In the genomic region with DNA sequence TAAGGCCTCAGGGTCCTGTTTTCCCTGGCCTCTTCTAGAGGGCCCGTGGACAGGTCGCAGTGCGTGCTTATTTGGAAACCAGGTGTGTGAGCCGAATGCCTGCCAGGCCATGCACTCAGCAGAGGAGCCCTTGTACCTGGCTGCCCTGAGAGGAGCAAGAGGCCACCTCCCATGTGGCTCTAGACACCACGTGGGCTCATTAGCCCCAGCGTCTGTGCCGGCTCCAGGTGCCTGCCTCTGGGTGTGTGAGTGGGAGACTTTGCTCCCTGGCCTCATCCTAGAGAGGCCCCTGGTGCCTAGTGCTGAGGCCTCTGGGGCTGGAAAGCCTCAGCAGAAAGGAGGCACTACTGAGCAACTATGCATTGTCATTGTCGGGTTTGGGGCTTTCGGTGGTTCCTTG, we compare ENCODE assay signal across 13 cellular contexts. TPM values are rescaled to one million over a fixed set of nuclear protein-coding genes. Genes with fewer than 3 reads are reported as not detected.
DNase-seq lines count a peak whose midpoint lies in the region; ATAC-seq, FAIRE-seq and TF ChIP-seq lines count a peak whose summit lies in the region.
"Had no signal": no experiment of that assay in that cellular context is flagged by ENCODE, and none has a peak within 500 bp of the region (broad histone marks: within the 10 kb centered on the region; RNA-seq: fewer than 3 reads in every experiment).

No MANE protein-coding gene starts in this region.

- H3K27me3 Mint-ChIP-seq in H9 (ENCODE audit: low read depth): no peaks in the 10 kb centered on the region
- no peaks in the 10 kb centered on the region for H3K27me3 Mint-ChIP-seq in activated naive CD8-positive, alpha-beta T cell
- H3K27me3 Mint-ChIP-seq: B cell had no signal

- H3K4me2 ChIP-seq in H9 (ENCODE audit: insufficient read depth, insufficient read length, low read length): no peak overlapping the region

- H2AK5ac ChIP-seq in H9 (ENCODE audit: insufficient read length, low read length): no peak overlapping the region

- H3K27me3 ChIP-seq in H9 (ENCODE audit: insufficient read depth, low read length) (no peaks in the 10 kb centered on the region), small intestine (ENCODE audit: control insufficient read depth in 2 of 2, insufficient read depth in 2 of 2, low read length in 2 of 2) (no peaks in the 10 kb centered on the region), brain microvascular endothelial cell (replicated peaks) (no peaks in the 10 kb centered on the region)
- H3K27me3 ChIP-seq: ascending aorta, gastroesophageal sphincter, tibial artery had no signal

- H3K23me2 ChIP-seq in H9 (ENCODE audit: insufficient read length, low read depth, low read length, poor library complexity, severe bottlenecking): no peaks in the 10 kb centered on the region

- no peak overlapping the region for H4K8ac ChIP-seq in H9 (replicated peaks; ENCODE audit: insufficient read length, low read depth, low read length)

- H3K4me3 ChIP-seq in small intestine (ENCODE audit: low read depth in 1 of 2, low read length in 2 of 2): no peak overlapping the region
- no peak overlapping the region for H3K4me3 ChIP-seq in brain microvascular endothelial cell (ENCODE audit: low read depth, low read length)
- H3K4me3 ChIP-seq: ascending aorta, gastroesophageal sphincter, tibial artery had no signal

- DNase-seq in H9 (no peak), left lobe of liver (ENCODE audit: low spot score) (peak; percentile 78), small intestine (peak; percentile 97), brain microvascular endothelial cell (no peak), NCI-H510A (lab: John Stamatoyannopoulos, UW) (no peak)
- DNase-seq: activated effector memory CD4-positive, alpha-beta T cell treated with Interleukin-2 at 50 U/mL for 16 hours; NCI-H2107; tibial artery had no signal

- H3K36me3 Mint-ChIP-seq in H9 (ENCODE audit: insufficient read depth in 1 of 3, low read depth in 3 of 3): peaks cover 14 to 37% (median 34%) of the 10 kb centered on the region in 3 experiments
- H3K36me3 Mint-ChIP-seq in activated naive CD8-positive, alpha-beta T cell: peaks cover 9% of the 10 kb centered on the region

- H3K36me3 ChIP-seq in small intestine (ENCODE audit: control insufficient read depth in 2 of 2, insufficient read depth in 2 of 2, low read length in 2 of 2) (peaks cover 6 to 10% of the 10 kb centered on the region in 2 donors), brain microvascular endothelial cell (replicated peaks) (peaks cover 12% of the 10 kb centered on the region)

- no peaks in the 10 kb centered on the region; the same call in 1 of the 2 replicates for H3K4me1 ChIP-seq in H9 (ENCODE audit: insufficient read depth, low read length)
- peaks cover 6 to 27% of the 10 kb centered on the region in 2 donors for H3K4me1 ChIP-seq in small intestine (ENCODE audit: control insufficient read depth in 2 of 2, insufficient read depth in 1 of 2, low read depth in 1 of 2, low read length in 1 of 2)

- no peak overlapping the region; a peak in 2 of 7 replicates for H3K27ac Mint-ChIP-seq in H9
- H3K27ac Mint-ChIP-seq in activated naive CD8-positive, alpha-beta T cell: peak overlapping the region; percentile 94

- no peaks in the 10 kb centered on the region; the same call in 1 of the 2 replicates for H3K79me2 ChIP-seq in H9 (ENCODE audit: insufficient read depth, low read length)

- peak; percentile 30; the same call in 2 of the 3 replicates for TF ChIP-seq CTCF in H9 (conservative IDR thresholded peaks at IDR 0.05)
- no peak for TF ChIP-seq CTCF in brain microvascular endothelial cell (IDR thresholded peaks at IDR 0.05; ENCODE audit: low read depth, low read length, missing control alignments)

- H3K4ac ChIP-seq in H9 (ENCODE audit: low read depth, low read length): no peak overlapping the region

- H3K9me3 Mint-ChIP-seq in H9: peaks cover 4 to 5% of the 10 kb centered on the region in 2 experiments; a peak in 3 of 5 replicates
- H3K9me3 Mint-ChIP-seq in activated naive CD8-positive, alpha-beta T cell (ENCODE audit: low read depth): no peaks in the 10 kb centered on the region

- H2BK12ac ChIP-seq in H9 (ENCODE audit: insufficient read length, low read depth, low read length): no peak overlapping the region

- H2BK120ac ChIP-seq in H9 (ENCODE audit: low read depth, low read length, poor library complexity, severe bottlenecking): no peak overlapping the region

- peak; percentile 71 for ATAC-seq in left lobe of liver
- ATAC-seq in GM21381 (IDR thresholded peaks at IDR 0.05; ENCODE audit: unreplicated experiment): no peak
- ATAC-seq: gastroesophageal sphincter had no signal

- no peak overlapping the region for H3K56ac ChIP-seq in H9 (ENCODE audit: insufficient read length, low read depth, low read length)

- in situ Hi-C loops in brain microvascular endothelial cell (cut with HindIII; ENCODE audit: low pct_ligation_motif_present, low sequenced_read_pairs): no loop called here

- no peak overlapping the region for H3K27ac ChIP-seq in H9 (ENCODE audit: insufficient read length, low read depth, low read length)
- peak overlapping the region; percentile 61 to 87 for H3K27ac ChIP-seq in small intestine (ENCODE audit: low read depth in 1 of 2, low read length in 1 of 2)
- no peak overlapping the region for H3K27ac ChIP-seq in brain microvascular endothelial cell
- H3K27ac ChIP-seq: ascending aorta, gastroesophageal sphincter, tibial artery had no signal

- no peak overlapping the region for H3T11ph ChIP-seq in H9 (ENCODE audit: low read length)

- H3K23ac ChIP-seq in H9 (ENCODE audit: insufficient read length, low read depth, low read length): no peak overlapping the region

- no peak overlapping the region for H3K4me3 Mint-ChIP-seq in H9
- H3K4me3 Mint-ChIP-seq in activated naive CD8-positive, alpha-beta T cell: peak overlapping the region; percentile 13
- H3K4me3 Mint-ChIP-seq: B cell had no signal

- no peak overlapping the region for H2AFZ ChIP-seq in H9 (ENCODE audit: low read length)

- no peaks in the 10 kb centered on the region for H3K9me3 ChIP-seq in H9 (ENCODE audit: control insufficient read depth, low read depth, low read length)
- no peaks in the 10 kb centered on the region for H3K9me3 ChIP-seq in small intestine (ENCODE audit: control insufficient read depth, low read depth)
- H3K9me3 ChIP-seq: ascending aorta, gastroesophageal sphincter, tibial artery had no signal

- WGBS in H9 (ENCODE audit: extremely low coverage, insufficient read length, low lambda C conversion rate): no CpG with 5 or more reads among the region's 9 CpGs
- 21 to 56% (median 29%) methylated on average over 9 of the region's 9 CpGs for WGBS in small intestine, 3 donors

- H3K14ac ChIP-seq in H9 (ENCODE audit: insufficient read depth, low read length): no peak overlapping the region; the same call in 1 of the 2 replicates

- H3K18ac ChIP-seq in H9 (ENCODE audit: insufficient read length, low read depth, low read length): no peak overlapping the region

- no peak overlapping the region for H4K91ac ChIP-seq in H9 (ENCODE audit: insufficient read length, low read depth, low read length)

- H4K5ac ChIP-seq in H9 (ENCODE audit: insufficient read length, low read depth, low read length): no peak overlapping the region

- H2BK15ac ChIP-seq in H9 (ENCODE audit: low read depth, low read length): no peak overlapping the region

- no peak overlapping the region for H2BK20ac ChIP-seq in H9 (ENCODE audit: low read depth, low read length, poor library complexity, severe bottlenecking)

- H4K20me1 ChIP-seq in H9 (ENCODE audit: control insufficient read depth, insufficient read depth, insufficient read length): no peaks in the 10 kb centered on the region

- H3K4me1 Mint-ChIP-seq in H9: peaks cover 22% of the 10 kb centered on the region in 2 experiments
- peaks cover 62% of the 10 kb centered on the region for H3K4me1 Mint-ChIP-seq in activated naive CD8-positive, alpha-beta T cell (ENCODE audit: low read depth)

- H2BK5ac ChIP-seq in H9 (ENCODE audit: insufficient read length, low read length): no peak overlapping the region

- no peaks in the 10 kb centered on the region for H3K79me1 ChIP-seq in H9 (ENCODE audit: insufficient read depth, low read depth, low read length, poor library complexity, severe bottlenecking)

- FAIRE-seq in small intestine (lab: Jason Lieb, UNC): no peak

- H3K9ac ChIP-seq in H9 (ENCODE audit: extremely low read depth, insufficient read length, low read length): no peak overlapping the region

RNA-seq across cellular contexts. Expression of a gene that starts 50.4 kb away (rescaled TPM):
- total RNA-seq in H9 (2021) (30.6 and 33.4 TPM in 2 replicates), left lobe of liver (91.9 TPM)
- polyA plus RNA-seq in small intestine: 10 to 100 TPM; 50.6 to 61.3 (median 51.9) TPM

Comparison
In these comparisons a context has a peak if more than half of its experiments do, and no peak if none do; other contexts are left out.
1. DNase-seq: peak in left lobe of liver (single experiment) and small intestine (single experiment); none in H9 (single experiment), brain microvascular endothelial cell (single experiment) and NCI-H510A (single experiment).
2. H3K27ac ChIP-seq: peak in small intestine (2 of 2); none in H9 (single experiment) and brain microvascular endothelial cell (single experiment).